Comparison of ENCODE assay signal across 33 cellular contexts in genomic region chr20:24004470-24004869, GRCh38. TPM values are rescaled to one million over a fixed set of nuclear protein-coding genes. Genes with fewer than 3 reads are reported as not detected.
"Had no signal": no experiment of that assay in that cellular context is flagged by ENCODE, and none has a peak within 500 bp of the region (broad histone marks: within the 10 kb centered on the region; RNA-seq: fewer than 3 reads in every experiment).

No MANE protein-coding gene starts in this region.

- H3K4me1 ChIP-seq: esophagus squamous epithelium, heart right ventricle, parathyroid adenoma, prostate gland, suprapubic skin, transverse colon, upper lobe of right lung, uterus had no signal

- H3K27me3 ChIP-seq: right atrium auricular region, transverse colon, upper lobe of right lung, uterus had no signal

- ATAC-seq: heart right ventricle; left lobe of liver; mucosa of descending colon; natural killer cell treated with Interleukin-12 subunit alpha and Interleukin-12 subunit beta and Interleukin-15 and Interleukin-18, amount 100 ng/mL, for 72 hours; sciatic nerve; stimulated activated naive CD8-positive, alpha-beta T cell treated with anti-CD3 and anti-CD28 coated beads, Interleukin-15, amount 100 ng/mL, for 72 hours; upper lobe of right lung had no signal

- H3K36me3 ChIP-seq: esophagus squamous epithelium, heart right ventricle, prostate gland, right atrium auricular region, suprapubic skin, transverse colon, upper lobe of right lung, uterus had no signal

- H3K4me3 Mint-ChIP-seq: dendritic cell treated with granulocyte-macrophage colony-stimulating factor and Interleukin-4, amounts not matched to agents 40 ng/mL and 50 ng/mL, for 4 days; memory B cell; mesothelial cell of epicardium; natural killer cell treated with Interleukin-12 subunit alpha and Interleukin-12 subunit beta and Interleukin-15 and Interleukin-18, amount 100 ng/mL, for 72 hours; neural crest cell; stimulated activated naive CD8-positive, alpha-beta T cell treated with anti-CD3 and anti-CD28 coated beads, Interleukin-15, amount 100 ng/mL, for 72 hours had no signal

- H3K27ac ChIP-seq: esophagus squamous epithelium, heart right ventricle, parathyroid adenoma, prostate gland, right atrium auricular region, suprapubic skin, transverse colon, upper lobe of right lung, uterus had no signal

- H3K9me3 Mint-ChIP-seq: dendritic cell treated with granulocyte-macrophage colony-stimulating factor and Interleukin-4, amounts not matched to agents 40 ng/mL and 50 ng/mL, for 4 days; mesothelial cell of epicardium; naive B cell; natural killer cell treated with Interleukin-12 subunit alpha and Interleukin-12 subunit beta and Interleukin-15 and Interleukin-18, amount 100 ng/mL, for 72 hours; neural crest cell; stimulated activated naive CD8-positive, alpha-beta T cell treated with anti-CD3 and anti-CD28 coated beads, Interleukin-15, amount 100 ng/mL, for 72 hours had no signal

- H3K36me3 Mint-ChIP-seq: memory B cell; mesothelial cell of epicardium; naive B cell; natural killer cell treated with Interleukin-12 subunit alpha and Interleukin-12 subunit beta and Interleukin-15 and Interleukin-18, amount 100 ng/mL, for 72 hours had no signal

- H3K4me3 ChIP-seq: esophagus squamous epithelium, heart right ventricle, lung, mucosa of descending colon, prostate gland, right atrium auricular region, suprapubic skin, transverse colon, upper lobe of right lung, uterus had no signal

- DNase-seq: effector memory CD4-positive, alpha-beta T cell; erythroblast; esophagus squamous epithelium; foreskin melanocyte; glutamatergic neuron; heart right ventricle; hippocampal formation; kidney; mucosa of descending colon; naive B cell; stimulated activated CD4-positive, alpha-beta T cell treated with anti-CD3 and anti-CD28 coated beads, Interleukin-4, amount 100 ng/mL, for 4 hours; stimulated activated naive CD4-positive, alpha-beta T cell; stimulated activated naive CD8-positive, alpha-beta T cell treated with anti-CD3 and anti-CD28 coated beads, Interleukin-15, amount 100 ng/mL, for 72 hours; transverse colon; upper lobe of right lung; uterus had no signal

- H3K9me3 ChIP-seq: esophagus squamous epithelium, heart right ventricle, mucosa of descending colon, prostate gland, right atrium auricular region, suprapubic skin, transverse colon, upper lobe of right lung, uterus had no signal

- H3K27ac Mint-ChIP-seq: dendritic cell treated with granulocyte-macrophage colony-stimulating factor and Interleukin-4, amounts not matched to agents 40 ng/mL and 50 ng/mL, for 4 days; memory B cell; mesothelial cell of epicardium; naive B cell; natural killer cell treated with Interleukin-12 subunit alpha and Interleukin-12 subunit beta and Interleukin-15 and Interleukin-18, amount 100 ng/mL, for 72 hours; stimulated activated naive CD8-positive, alpha-beta T cell treated with anti-CD3 and anti-CD28 coated beads, Interleukin-15, amount 100 ng/mL, for 72 hours had no signal

- H3K27me3 Mint-ChIP-seq: memory B cell; stimulated activated naive CD8-positive, alpha-beta T cell treated with anti-CD3 and anti-CD28 coated beads, Interleukin-15, amount 100 ng/mL, for 72 hours had no signal

- H3K4me1 Mint-ChIP-seq: mesothelial cell of epicardium; naive B cell; stimulated activated naive CD8-positive, alpha-beta T cell treated with anti-CD3 and anti-CD28 coated beads, Interleukin-15, amount 100 ng/mL, for 72 hours had no signal

RNA-seq across cellular contexts. Expression of gene GGTLC1, which starts 15.9 kb away (rescaled TPM):
- total RNA-seq: cerebellum; esophagus squamous epithelium; heart right ventricle; kidney; left lobe of liver; liver; mesothelial cell of epicardium; natural killer cell treated with Interleukin-12 subunit alpha and Interleukin-12 subunit beta and Interleukin-15 and Interleukin-18, amount 100 ng/mL, for 72 hours; neural crest cell; osteoblast; prostate gland; right atrium auricular region; sciatic nerve; skeletal muscle tissue; suprapubic skin; transverse colon; uterus had no signal
- polyA plus RNA-seq: heart right ventricle, liver, thymus had no signal
